19 cellular contexts compared by ENCODE assay signal in genomic region chr11:36425593-36426206, GRCh38.
DNase-seq lines count a peak whose midpoint lies in the region; ATAC-seq and TF ChIP-seq lines count a peak whose summit lies in the region.
"Had no signal": no experiment of that assay in that cellular context is flagged by ENCODE, and none has a peak within 500 bp of the region (broad histone marks: within the 10 kb centered on the region; RNA-seq: fewer than 3 reads in every experiment).

No MANE protein-coding gene starts in this region.

- intact Hi-C loops in left ventricle myocardium superior (cut with micrococcal nuclease), result no loop called here

- H3K4me1 ChIP-seq in gastroesophageal sphincter, result peaks cover 0 to 17% (median 8%) of the 10 kb centered on the region in 3 donors
- H3K4me1 ChIP-seq: parathyroid adenoma had no signal

- no peak for TF ChIP-seq EP300 in gastroesophageal sphincter (IDR thresholded peaks at IDR 0.05)

- no peak overlapping the region for H3K27ac ChIP-seq in gastroesophageal sphincter
- H3K27ac ChIP-seq: parathyroid adenoma had no signal

- peak; percentile 11 for DNase-seq in AG10803 (ENCODE audit: low read depth)
- peak; percentile 58 for DNase-seq in EH (ENCODE audit: low read depth)
- DNase-seq in astrocyte of the spinal cord (ENCODE audit: low read depth, low spot score), result peak; percentile 81
- DNase-seq in myocyte (ENCODE audit: low read depth), result peak; percentile 88
- no peak for DNase-seq in left ventricle myocardium superior
- DNase-seq: activated CD4-positive, CD25-positive, alpha-beta regulatory T cell; AML-193; anterior cingulate cortex; dermis blood vessel endothelial cell; esophagus squamous epithelium; NCI-H187; Right ventricle myocardium superior; spleen; stomach; T-helper 17 cell had no signal

- H3K27me3 ChIP-seq in gastroesophageal sphincter, result peaks cover 22% of the 10 kb centered on the region
- H3K27me3 ChIP-seq: spleen, stomach had no signal

- TF ChIP-seq POLR2A in gastroesophageal sphincter (IDR thresholded peaks at IDR 0.05), result no peak

- H3K4me3 ChIP-seq in AG10803 (ENCODE audit: low read length), result no peak overlapping the region
- no peak overlapping the region for H3K4me3 ChIP-seq in astrocyte of the spinal cord (ENCODE audit: low read depth, low read length)
- no peak overlapping the region for H3K4me3 ChIP-seq in gastroesophageal sphincter
- H3K4me3 ChIP-seq: esophagus squamous epithelium, spleen, stomach had no signal

- no peak for TF ChIP-seq CTCF in AG10803 (conservative IDR thresholded peaks at IDR 0.05; ENCODE audit: low read length)
- no peak for TF ChIP-seq CTCF in astrocyte of the spinal cord (IDR thresholded peaks at IDR 0.05; ENCODE audit: low read depth, low read length)
- no peak for TF ChIP-seq CTCF in gastroesophageal sphincter (IDR thresholded peaks at IDR 0.05)

- no peaks in the 10 kb centered on the region for H3K9me3 ChIP-seq in gastroesophageal sphincter
- H3K9me3 ChIP-seq: esophagus squamous epithelium, spleen, stomach had no signal

- 70% methylated on average over 5 of the region's 5 CpGs; no CpG with 5 or more reads in 1 of the 2 donors for WGBS in gastroesophageal sphincter (ENCODE audit: low coverage in 1 of 2), 2 donors

- in situ Hi-C loops in astrocyte of the spinal cord (cut with HindIII; ENCODE audit: low sequenced_read_pairs), result no loop called here

- no peaks in the 10 kb centered on the region for H3K36me3 ChIP-seq in gastroesophageal sphincter
- H3K36me3 ChIP-seq: esophagus squamous epithelium, stomach had no signal

- no peak for ATAC-seq in left ventricle myocardium superior
- no peak for ATAC-seq in HG03139 (IDR thresholded peaks at IDR 0.05; ENCODE audit: unreplicated experiment)
- no peak for ATAC-seq in gastroesophageal sphincter
- ATAC-seq in esophagus mucosa, result no peak
- ATAC-seq: T-helper 17 cell had no signal
